15 cellular contexts compared by ENCODE assay signal in the genomic region with DNA sequence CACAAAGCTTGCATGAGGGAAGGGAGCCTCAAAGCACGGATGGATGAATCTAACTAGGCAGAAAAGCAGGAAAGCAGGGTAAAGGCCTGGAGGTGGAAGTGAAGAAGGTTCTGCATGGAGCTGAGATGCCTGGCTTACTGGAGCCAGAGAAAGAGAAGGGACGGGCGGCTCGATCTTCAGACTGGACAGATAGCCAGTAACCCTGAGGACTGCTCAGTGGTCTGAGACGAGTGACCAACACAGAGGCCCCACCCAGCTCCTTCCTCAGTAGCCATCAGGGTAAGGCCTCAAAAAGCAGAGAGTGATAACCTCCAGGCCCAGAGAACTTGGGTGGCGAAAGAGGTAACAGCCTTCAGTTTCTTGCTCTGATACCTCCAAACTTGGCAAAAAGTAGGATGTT.
"Had no signal": no experiment of that assay in that cellular context is flagged by ENCODE, and none has a peak within 500 bp of the region (broad histone marks: within the 10 kb centered on the region; RNA-seq: fewer than 3 reads in every experiment).

No MANE protein-coding gene starts in this region.

- H3K4me3 ChIP-seq: body of pancreas, ovary, transverse colon had no signal

- H3K4me2 ChIP-seq: SK-N-SH had no signal

- H3K27ac Mint-ChIP-seq: natural killer cell treated with Interleukin-12 subunit alpha and Interleukin-12 subunit beta and Interleukin-15 and Interleukin-18, amount 100 ng/mL, for 72 hours had no signal

- H3K4me3 Mint-ChIP-seq: effector memory CD8-positive, alpha-beta T cell; natural killer cell treated with Interleukin-12 subunit alpha and Interleukin-12 subunit beta and Interleukin-15 and Interleukin-18, amount 100 ng/mL, for 72 hours had no signal

- H3K27me3 ChIP-seq: body of pancreas, ovary, transverse colon had no signal

- H3K27ac ChIP-seq: body of pancreas, ovary, transverse colon had no signal

- H3K36me3 ChIP-seq: ovary, transverse colon had no signal

- H3K9me3 ChIP-seq: body of pancreas, ovary, SK-N-SH, transverse colon had no signal

- H3K27me3 Mint-ChIP-seq: effector memory CD8-positive, alpha-beta T cell; natural killer cell treated with Interleukin-12 subunit alpha and Interleukin-12 subunit beta and Interleukin-15 and Interleukin-18, amount 100 ng/mL, for 72 hours had no signal

- H3K36me3 Mint-ChIP-seq: natural killer cell treated with Interleukin-12 subunit alpha and Interleukin-12 subunit beta and Interleukin-15 and Interleukin-18, amount 100 ng/mL, for 72 hours had no signal

- H3K9me3 Mint-ChIP-seq: effector memory CD8-positive, alpha-beta T cell; natural killer cell treated with Interleukin-12 subunit alpha and Interleukin-12 subunit beta and Interleukin-15 and Interleukin-18, amount 100 ng/mL, for 72 hours had no signal

- FAIRE-seq: small intestine had no signal

- DNase-seq: activated CD4-positive, alpha-beta T cell treated with anti-CD3 and anti-CD28 coated beads, Interleukin-2, amount 50 U/mL, for 1 hour; activated CD4-positive, CD25-positive, alpha-beta regulatory T cell; activated naive CD4-positive, alpha-beta T cell treated with anti-CD3 and anti-CD28 coated beads, Interleukin-2, amount 50 U/mL, for 16 hours; amniotic stem cell; body of pancreas; central memory CD4-positive, alpha-beta T cell; effector memory CD8-positive, alpha-beta T cell; hypothalamus; left colon; mammary epithelial cell; ovary; SK-N-SH; small intestine; transverse colon had no signal

- H3K9ac ChIP-seq: SK-N-SH had no signal

- ATAC-seq: body of pancreas; effector memory CD8-positive, alpha-beta T cell; left colon; natural killer cell treated with Interleukin-12 subunit alpha and Interleukin-12 subunit beta and Interleukin-15 and Interleukin-18, amount 100 ng/mL, for 72 hours had no signal
